1 cellular context compared by ENCODE assay signal in the genomic region with DNA sequence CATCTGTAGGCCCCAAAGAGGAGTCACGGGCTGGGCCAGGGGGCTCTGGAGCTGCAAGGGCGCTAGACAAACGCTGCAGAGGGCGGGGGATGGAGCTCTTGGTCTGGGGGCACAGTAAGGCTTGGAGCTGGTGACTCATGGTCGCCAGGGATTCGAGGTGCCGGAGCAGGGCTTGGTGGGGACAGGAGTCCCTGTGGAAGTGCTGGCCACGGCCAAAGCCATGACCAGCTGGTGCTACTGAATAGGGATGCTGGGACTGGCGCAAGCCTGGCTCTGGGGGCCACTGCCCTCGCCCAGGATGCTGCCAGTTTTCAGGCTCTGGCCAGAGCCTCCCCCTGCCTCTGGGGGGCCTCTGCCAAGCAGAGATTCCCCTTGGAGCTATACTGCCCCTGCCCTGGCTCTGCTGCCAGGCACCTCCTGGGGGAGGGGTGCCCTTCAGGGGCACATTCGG.
TF ChIP-seq lines count a peak whose summit lies in the region.

No MANE protein-coding gene starts in this region.

TF ChIP-seq in WTC11, 78 proteins besides CTCF, POLR2A, EP300 and RAD21 (continued from another document):
- TF ChIP-seq, protein P1, sequence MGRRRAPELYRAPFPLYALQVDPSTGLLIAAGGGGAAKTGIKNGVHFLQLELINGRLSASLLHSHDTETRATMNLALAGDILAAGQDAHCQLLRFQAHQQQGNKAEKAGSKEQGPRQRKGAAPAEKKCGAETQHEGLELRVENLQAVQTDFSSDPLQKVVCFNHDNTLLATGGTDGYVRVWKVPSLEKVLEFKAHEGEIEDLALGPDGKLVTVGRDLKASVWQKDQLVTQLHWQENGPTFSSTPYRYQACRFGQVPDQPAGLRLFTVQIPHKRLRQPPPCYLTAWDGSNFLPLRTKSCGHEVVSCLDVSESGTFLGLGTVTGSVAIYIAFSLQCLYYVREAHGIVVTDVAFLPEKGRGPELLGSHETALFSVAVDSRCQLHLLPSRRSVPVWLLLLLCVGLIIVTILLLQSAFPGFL (CRISPR knock-in tag; IDR thresholded peaks at IDR 0.05; ENCODE audit: borderline replicate concordance): no peak
- TF ChIP-seq, protein P2, sequence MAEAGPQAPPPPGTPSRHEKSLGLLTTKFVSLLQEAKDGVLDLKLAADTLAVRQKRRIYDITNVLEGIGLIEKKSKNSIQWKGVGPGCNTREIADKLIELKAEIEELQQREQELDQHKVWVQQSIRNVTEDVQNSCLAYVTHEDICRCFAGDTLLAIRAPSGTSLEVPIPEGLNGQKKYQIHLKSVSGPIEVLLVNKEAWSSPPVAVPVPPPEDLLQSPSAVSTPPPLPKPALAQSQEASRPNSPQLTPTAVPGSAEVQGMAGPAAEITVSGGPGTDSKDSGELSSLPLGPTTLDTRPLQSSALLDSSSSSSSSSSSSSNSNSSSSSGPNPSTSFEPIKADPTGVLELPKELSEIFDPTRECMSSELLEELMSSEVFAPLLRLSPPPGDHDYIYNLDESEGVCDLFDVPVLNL (CRISPR knock-in tag; IDR thresholded peaks at IDR 0.05; ENCODE audit: borderline replicate concordance, low read depth): no peak
- TF ChIP-seq RORB (CRISPR knock-in tag; IDR thresholded peaks at IDR 0.05): no peak
- TF ChIP-seq, protein P3, sequence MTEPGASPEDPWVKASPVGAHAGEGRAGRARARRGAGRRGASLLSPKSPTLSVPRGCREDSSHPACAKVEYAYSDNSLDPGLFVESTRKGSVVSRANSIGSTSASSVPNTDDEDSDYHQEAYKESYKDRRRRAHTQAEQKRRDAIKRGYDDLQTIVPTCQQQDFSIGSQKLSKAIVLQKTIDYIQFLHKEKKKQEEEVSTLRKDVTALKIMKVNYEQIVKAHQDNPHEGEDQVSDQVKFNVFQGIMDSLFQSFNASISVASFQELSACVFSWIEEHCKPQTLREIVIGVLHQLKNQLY (CRISPR knock-in tag; IDR thresholded peaks at IDR 0.05): no peak
- TF ChIP-seq, protein P4, sequence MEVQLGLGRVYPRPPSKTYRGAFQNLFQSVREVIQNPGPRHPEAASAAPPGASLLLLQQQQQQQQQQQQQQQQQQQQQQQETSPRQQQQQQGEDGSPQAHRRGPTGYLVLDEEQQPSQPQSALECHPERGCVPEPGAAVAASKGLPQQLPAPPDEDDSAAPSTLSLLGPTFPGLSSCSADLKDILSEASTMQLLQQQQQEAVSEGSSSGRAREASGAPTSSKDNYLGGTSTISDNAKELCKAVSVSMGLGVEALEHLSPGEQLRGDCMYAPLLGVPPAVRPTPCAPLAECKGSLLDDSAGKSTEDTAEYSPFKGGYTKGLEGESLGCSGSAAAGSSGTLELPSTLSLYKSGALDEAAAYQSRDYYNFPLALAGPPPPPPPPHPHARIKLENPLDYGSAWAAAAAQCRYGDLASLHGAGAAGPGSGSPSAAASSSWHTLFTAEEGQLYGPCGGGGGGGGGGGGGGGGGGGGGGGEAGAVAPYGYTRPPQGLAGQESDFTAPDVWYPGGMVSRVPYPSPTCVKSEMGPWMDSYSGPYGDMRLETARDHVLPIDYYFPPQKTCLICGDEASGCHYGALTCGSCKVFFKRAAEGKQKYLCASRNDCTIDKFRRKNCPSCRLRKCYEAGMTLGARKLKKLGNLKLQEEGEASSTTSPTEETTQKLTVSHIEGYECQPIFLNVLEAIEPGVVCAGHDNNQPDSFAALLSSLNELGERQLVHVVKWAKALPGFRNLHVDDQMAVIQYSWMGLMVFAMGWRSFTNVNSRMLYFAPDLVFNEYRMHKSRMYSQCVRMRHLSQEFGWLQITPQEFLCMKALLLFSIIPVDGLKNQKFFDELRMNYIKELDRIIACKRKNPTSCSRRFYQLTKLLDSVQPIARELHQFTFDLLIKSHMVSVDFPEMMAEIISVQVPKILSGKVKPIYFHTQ (CRISPR knock-in tag; IDR thresholded peaks at IDR 0.05): no peak
- TF ChIP-seq ATF1 (CRISPR knock-in tag; IDR thresholded peaks at IDR 0.05): no peak
- TF ChIP-seq, protein P5, sequence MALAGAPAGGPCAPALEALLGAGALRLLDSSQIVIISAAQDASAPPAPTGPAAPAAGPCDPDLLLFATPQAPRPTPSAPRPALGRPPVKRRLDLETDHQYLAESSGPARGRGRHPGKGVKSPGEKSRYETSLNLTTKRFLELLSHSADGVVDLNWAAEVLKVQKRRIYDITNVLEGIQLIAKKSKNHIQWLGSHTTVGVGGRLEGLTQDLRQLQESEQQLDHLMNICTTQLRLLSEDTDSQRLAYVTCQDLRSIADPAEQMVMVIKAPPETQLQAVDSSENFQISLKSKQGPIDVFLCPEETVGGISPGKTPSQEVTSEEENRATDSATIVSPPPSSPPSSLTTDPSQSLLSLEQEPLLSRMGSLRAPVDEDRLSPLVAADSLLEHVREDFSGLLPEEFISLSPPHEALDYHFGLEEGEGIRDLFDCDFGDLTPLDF (CRISPR knock-in tag; IDR thresholded peaks at IDR 0.05): no peak
- TF ChIP-seq SMAD3 (CRISPR knock-in tag; IDR thresholded peaks at IDR 0.05; ENCODE audit: borderline replicate concordance): no peak
- TF ChIP-seq, protein P6, sequence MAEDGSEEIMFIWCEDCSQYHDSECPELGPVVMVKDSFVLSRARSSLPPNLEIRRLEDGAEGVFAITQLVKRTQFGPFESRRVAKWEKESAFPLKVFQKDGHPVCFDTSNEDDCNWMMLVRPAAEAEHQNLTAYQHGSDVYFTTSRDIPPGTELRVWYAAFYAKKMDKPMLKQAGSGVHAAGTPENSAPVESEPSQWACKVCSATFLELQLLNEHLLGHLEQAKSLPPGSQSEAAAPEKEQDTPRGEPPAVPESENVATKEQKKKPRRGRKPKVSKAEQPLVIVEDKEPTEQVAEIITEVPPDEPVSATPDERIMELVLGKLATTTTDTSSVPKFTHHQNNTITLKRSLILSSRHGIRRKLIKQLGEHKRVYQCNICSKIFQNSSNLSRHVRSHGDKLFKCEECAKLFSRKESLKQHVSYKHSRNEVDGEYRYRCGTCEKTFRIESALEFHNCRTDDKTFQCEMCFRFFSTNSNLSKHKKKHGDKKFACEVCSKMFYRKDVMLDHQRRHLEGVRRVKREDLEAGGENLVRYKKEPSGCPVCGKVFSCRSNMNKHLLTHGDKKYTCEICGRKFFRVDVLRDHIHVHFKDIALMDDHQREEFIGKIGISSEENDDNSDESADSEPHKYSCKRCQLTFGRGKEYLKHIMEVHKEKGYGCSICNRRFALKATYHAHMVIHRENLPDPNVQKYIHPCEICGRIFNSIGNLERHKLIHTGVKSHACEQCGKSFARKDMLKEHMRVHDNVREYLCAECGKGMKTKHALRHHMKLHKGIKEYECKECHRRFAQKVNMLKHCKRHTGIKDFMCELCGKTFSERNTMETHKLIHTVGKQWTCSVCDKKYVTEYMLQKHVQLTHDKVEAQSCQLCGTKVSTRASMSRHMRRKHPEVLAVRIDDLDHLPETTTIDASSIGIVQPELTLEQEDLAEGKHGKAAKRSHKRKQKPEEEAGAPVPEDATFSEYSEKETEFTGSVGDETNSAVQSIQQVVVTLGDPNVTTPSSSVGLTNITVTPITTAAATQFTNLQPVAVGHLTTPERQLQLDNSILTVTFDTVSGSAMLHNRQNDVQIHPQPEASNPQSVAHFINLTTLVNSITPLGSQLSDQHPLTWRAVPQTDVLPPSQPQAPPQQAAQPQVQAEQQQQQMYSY (CRISPR knock-in tag; IDR thresholded peaks at IDR 0.05): no peak
- no peak for TF ChIP-seq NFATC4 (CRISPR knock-in tag; IDR thresholded peaks at IDR 0.05)
- TF ChIP-seq CREB1 (CRISPR knock-in tag; IDR thresholded peaks at IDR 0.05): no peak
- no peak for TF ChIP-seq MYBL2 (CRISPR knock-in tag; IDR thresholded peaks at IDR 0.05)
